Comparison of ENCODE assay signal across 1 cellular context in genomic region chr20:35661908-35662307, GRCh38.
TF ChIP-seq lines count a peak whose summit lies in the region.

No MANE protein-coding gene starts in this region.

TF ChIP-seq in GM12878, 131 proteins besides CTCF, POLR2A, EP300 and RAD21:
- TF ChIP-seq SREBF1 (IDR thresholded peaks at IDR 0.05; ENCODE audit: low read length) = no peak
- TF ChIP-seq NRF1 (conservative IDR thresholded peaks at IDR 0.05; ENCODE audit: low read depth, low read length) = no peak
- TF ChIP-seq ZNF622 (IDR thresholded peaks at IDR 0.05) = no peak
- TF ChIP-seq MEF2B (IDR thresholded peaks at IDR 0.05; ENCODE audit: partially characterized antibody, poor library complexity, severe bottlenecking) = no peak
- no peak for TF ChIP-seq LARP7 (IDR thresholded peaks at IDR 0.05)
- TF ChIP-seq, protein P1, sequence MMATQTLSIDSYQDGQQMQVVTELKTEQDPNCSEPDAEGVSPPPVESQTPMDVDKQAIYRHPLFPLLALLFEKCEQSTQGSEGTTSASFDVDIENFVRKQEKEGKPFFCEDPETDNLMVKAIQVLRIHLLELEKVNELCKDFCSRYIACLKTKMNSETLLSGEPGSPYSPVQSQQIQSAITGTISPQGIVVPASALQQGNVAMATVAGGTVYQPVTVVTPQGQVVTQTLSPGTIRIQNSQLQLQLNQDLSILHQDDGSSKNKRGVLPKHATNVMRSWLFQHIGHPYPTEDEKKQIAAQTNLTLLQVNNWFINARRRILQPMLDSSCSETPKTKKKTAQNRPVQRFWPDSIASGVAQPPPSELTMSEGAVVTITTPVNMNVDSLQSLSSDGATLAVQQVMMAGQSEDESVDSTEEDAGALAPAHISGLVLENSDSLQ (IDR thresholded peaks at IDR 0.05) = no peak
- no peak for TF ChIP-seq SRF (IDR thresholded peaks at IDR 0.05; ENCODE audit: low read depth in 2 of 2, low read length in 2 of 2)
- TF ChIP-seq IKZF1 (conservative IDR thresholded peaks at IDR 0.05) = no peak
- TF ChIP-seq TARDBP (IDR thresholded peaks at IDR 0.05; ENCODE audit: borderline replicate concordance) = no peak
- TF ChIP-seq SMC3 (IDR thresholded peaks at IDR 0.05; ENCODE audit: borderline replicate concordance, low read length) = no peak
- TF ChIP-seq, protein P2, sequence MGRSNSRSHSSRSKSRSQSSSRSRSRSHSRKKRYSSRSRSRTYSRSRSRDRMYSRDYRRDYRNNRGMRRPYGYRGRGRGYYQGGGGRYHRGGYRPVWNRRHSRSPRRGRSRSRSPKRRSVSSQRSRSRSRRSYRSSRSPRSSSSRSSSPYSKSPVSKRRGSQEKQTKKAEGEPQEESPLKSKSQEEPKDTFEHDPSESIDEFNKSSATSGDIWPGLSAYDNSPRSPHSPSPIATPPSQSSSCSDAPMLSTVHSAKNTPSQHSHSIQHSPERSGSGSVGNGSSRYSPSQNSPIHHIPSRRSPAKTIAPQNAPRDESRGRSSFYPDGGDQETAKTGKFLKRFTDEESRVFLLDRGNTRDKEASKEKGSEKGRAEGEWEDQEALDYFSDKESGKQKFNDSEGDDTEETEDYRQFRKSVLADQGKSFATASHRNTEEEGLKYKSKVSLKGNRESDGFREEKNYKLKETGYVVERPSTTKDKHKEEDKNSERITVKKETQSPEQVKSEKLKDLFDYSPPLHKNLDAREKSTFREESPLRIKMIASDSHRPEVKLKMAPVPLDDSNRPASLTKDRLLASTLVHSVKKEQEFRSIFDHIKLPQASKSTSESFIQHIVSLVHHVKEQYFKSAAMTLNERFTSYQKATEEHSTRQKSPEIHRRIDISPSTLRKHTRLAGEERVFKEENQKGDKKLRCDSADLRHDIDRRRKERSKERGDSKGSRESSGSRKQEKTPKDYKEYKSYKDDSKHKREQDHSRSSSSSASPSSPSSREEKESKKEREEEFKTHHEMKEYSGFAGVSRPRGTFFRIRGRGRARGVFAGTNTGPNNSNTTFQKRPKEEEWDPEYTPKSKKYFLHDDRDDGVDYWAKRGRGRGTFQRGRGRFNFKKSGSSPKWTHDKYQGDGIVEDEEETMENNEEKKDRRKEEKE (IDR thresholded peaks at IDR 0.05) = no peak
- no peak for TF ChIP-seq JUNB (IDR thresholded peaks at IDR 0.05)
- TF ChIP-seq, protein P3, sequence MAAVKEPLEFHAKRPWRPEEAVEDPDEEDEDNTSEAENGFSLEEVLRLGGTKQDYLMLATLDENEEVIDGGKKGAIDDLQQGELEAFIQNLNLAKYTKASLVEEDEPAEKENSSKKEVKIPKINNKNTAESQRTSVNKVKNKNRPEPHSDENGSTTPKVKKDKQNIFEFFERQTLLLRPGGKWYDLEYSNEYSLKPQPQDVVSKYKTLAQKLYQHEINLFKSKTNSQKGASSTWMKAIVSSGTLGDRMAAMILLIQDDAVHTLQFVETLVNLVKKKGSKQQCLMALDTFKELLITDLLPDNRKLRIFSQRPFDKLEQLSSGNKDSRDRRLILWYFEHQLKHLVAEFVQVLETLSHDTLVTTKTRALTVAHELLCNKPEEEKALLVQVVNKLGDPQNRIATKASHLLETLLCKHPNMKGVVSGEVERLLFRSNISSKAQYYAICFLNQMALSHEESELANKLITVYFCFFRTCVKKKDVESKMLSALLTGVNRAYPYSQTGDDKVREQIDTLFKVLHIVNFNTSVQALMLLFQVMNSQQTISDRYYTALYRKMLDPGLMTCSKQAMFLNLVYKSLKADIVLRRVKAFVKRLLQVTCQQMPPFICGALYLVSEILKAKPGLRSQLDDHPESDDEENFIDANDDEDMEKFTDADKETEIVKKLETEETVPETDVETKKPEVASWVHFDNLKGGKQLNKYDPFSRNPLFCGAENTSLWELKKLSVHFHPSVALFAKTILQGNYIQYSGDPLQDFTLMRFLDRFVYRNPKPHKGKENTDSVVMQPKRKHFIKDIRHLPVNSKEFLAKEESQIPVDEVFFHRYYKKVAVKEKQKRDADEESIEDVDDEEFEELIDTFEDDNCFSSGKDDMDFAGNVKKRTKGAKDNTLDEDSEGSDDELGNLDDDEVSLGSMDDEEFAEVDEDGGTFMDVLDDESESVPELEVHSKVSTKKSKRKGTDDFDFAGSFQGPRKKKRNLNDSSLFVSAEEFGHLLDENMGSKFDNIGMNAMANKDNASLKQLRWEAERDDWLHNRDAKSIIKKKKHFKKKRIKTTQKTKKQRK (IDR thresholded peaks at IDR 0.05; ENCODE audit: low read depth, low read length) = no peak
- no peak for TF ChIP-seq SIN3A (IDR thresholded peaks at IDR 0.05; ENCODE audit: low read depth, low read length)
- no peak for TF ChIP-seq SMARCA5 (IDR thresholded peaks at IDR 0.05)
- TF ChIP-seq SUZ12 (IDR thresholded peaks at IDR 0.05; ENCODE audit: unreplicated experiment) = no peak
- no peak for TF ChIP-seq TCF7 (IDR thresholded peaks at IDR 0.05; ENCODE audit: borderline replicate concordance)
